Comparison of ENCODE assay signal across 9 cellular contexts in genomic region chr6:156866181-156866862, GRCh38.
DNase-seq lines count a peak whose midpoint lies in the region; ATAC-seq and TF ChIP-seq lines count a peak whose summit lies in the region.
"Had no signal": no experiment of that assay in that cellular context is flagged by ENCODE, and none has a peak within 500 bp of the region (broad histone marks: within the 10 kb centered on the region; RNA-seq: fewer than 3 reads in every experiment).

No MANE protein-coding gene starts in this region.

- H3K4me3 ChIP-seq in KMS-11 (IDR thresholded peaks at IDR 0.05; ENCODE audit: insufficient read depth, low read depth, low read length) (no peak overlapping the region), breast epithelium (no peak overlapping the region)
- H3K4me3 ChIP-seq: BLaER1 treated with 17β-estradiol and CSF1 and Interleukin-3, amounts not matched to agents 10 nM and 100 nM had no signal

- peak overlapping the region in 2 of 3 experiments; percentile 15 to 51 for H3K27ac Mint-ChIP-seq in nephron

- H3K36me3 ChIP-seq in KMS-11 (ENCODE audit: insufficient read depth), result no peaks in the 10 kb centered on the region
- H3K36me3 ChIP-seq in breast epithelium, result no peaks in the 10 kb centered on the region

- H3K79me2 ChIP-seq in KMS-11 (ENCODE audit: insufficient read depth, low read depth), result peaks cover 93% of the 10 kb centered on the region

- H3K27ac ChIP-seq in KMS-11 (peak overlapping the region; percentile 32; the same call in 1 of the 2 replicates), breast epithelium (peak overlapping the region; percentile 45 to 64)

- H2AFZ ChIP-seq in KMS-11 (ENCODE audit: low read depth), result no peak overlapping the region

- H3K4me3 Mint-ChIP-seq in nephron, result no peak overlapping the region

- H3K9me3 Mint-ChIP-seq in nephron, result peaks cover 11% of the 10 kb centered on the region

- ATAC-seq in HG03108 (IDR thresholded peaks at IDR 0.05; ENCODE audit: unreplicated experiment) (no peak), HG02642 (IDR thresholded peaks at IDR 0.05; ENCODE audit: poor library complexity, unreplicated experiment) (no peak)

- no peaks in the 10 kb centered on the region; the same call in none of the 2 replicates for H4K20me1 ChIP-seq in KMS-11 (ENCODE audit: insufficient read depth)

- TF ChIP-seq CTCF in KMS-11 (conservative IDR thresholded peaks at IDR 0.05; ENCODE audit: low read depth, low read length), result no peak
- no peak for TF ChIP-seq CTCF in breast epithelium (IDR thresholded peaks at IDR 0.05)
- no peak for TF ChIP-seq CTCF in nephron (IDR thresholded peaks at IDR 0.05; ENCODE audit: unreplicated experiment in 3 of 3)

- H3K36me3 Mint-ChIP-seq in nephron (ENCODE audit: low read depth), result peaks cover 34% of the 10 kb centered on the region

- intact Hi-C loops in breast epithelium (cut with DNase I; ENCODE audit: low total_unique reads), result no loop called here

- H3K27me3 Mint-ChIP-seq in nephron (ENCODE audit: low read depth), result no peaks in the 10 kb centered on the region

- H3K9ac ChIP-seq in KMS-11, result no peak overlapping the region
- H3K9ac ChIP-seq: BLaER1 treated with 17β-estradiol and CSF1 and Interleukin-3, amounts not matched to agents 10 nM and 100 nM had no signal

- H3K4me1 ChIP-seq in KMS-11 (ENCODE audit: low read depth, poor library complexity, severe bottlenecking) (peaks cover 30% of the 10 kb centered on the region), breast epithelium (peaks cover 0 to 12% of the 10 kb centered on the region in 2 donors)

- no peak for TF ChIP-seq POLR2A in breast epithelium (IDR thresholded peaks at IDR 0.05)

- DNase-seq in activated CD4-positive, alpha-beta T cell treated with anti-CD3 and anti-CD28 coated beads for 48 hours, result peak; percentile 35
- DNase-seq in activated CD4-positive, alpha-beta T cell treated with anti-CD3 and anti-CD28 coated beads, Interleukin-2, amount 50 U/mL, for 1 hour, result no peak
- no peak for DNase-seq in breast epithelium (ENCODE audit: low spot score in 2 of 2)
- no peak for DNase-seq in NCI-H2107 treated with DMSO at 0.1 percent for 48 hours (lab: John Stamatoyannopoulos, UW; ENCODE audit: unreplicated experiment)

- H3K9me3 ChIP-seq in breast epithelium, result no peaks in the 10 kb centered on the region

- H3K27me3 ChIP-seq in KMS-11 (ENCODE audit: insufficient read depth, low read depth) (no peaks in the 10 kb centered on the region), breast epithelium (no peaks in the 10 kb centered on the region)
- H3K27me3 ChIP-seq: BLaER1 treated with 17β-estradiol and CSF1 and Interleukin-3, amounts not matched to agents 10 nM and 100 nM had no signal

- H3K4me2 ChIP-seq in KMS-11, result peak overlapping the region; percentile 33

- peaks cover 59% of the 10 kb centered on the region for H3K4me1 Mint-ChIP-seq in nephron
